Comparison of ENCODE assay signal across 7 cellular contexts in genomic region chr3:66220602-66221377, GRCh38. TPM values are rescaled to one million over a fixed set of nuclear protein-coding genes. Genes with fewer than 3 reads are reported as not detected.
DNase-seq lines count a peak whose midpoint lies in the region; ATAC-seq, FAIRE-seq and TF ChIP-seq lines count a peak whose summit lies in the region.

A gene with protein sequence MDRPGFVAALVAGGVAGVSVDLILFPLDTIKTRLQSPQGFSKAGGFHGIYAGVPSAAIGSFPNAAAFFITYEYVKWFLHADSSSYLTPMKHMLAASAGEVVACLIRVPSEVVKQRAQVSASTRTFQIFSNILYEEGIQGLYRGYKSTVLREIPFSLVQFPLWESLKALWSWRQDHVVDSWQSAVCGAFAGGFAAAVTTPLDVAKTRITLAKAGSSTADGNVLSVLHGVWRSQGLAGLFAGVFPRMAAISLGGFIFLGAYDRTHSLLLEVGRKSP (plus strand): TSS chr3:66221001. CDS start chr3:66221095, 94 bp downstream.

- no peak for TF ChIP-seq EP300 in sigmoid colon (IDR thresholded peaks at IDR 0.05)

- H3K4me3 ChIP-seq in body of pancreas = peak within 1 kb of the TSS; percentile 55 to 94
- H3K4me3 ChIP-seq in sigmoid colon = peak within 1 kb of the TSS; percentile 68 to 89 (median 80)

- H3K9me3 ChIP-seq in body of pancreas (no peaks in the 10 kb centered on the region), sigmoid colon (no peaks in the 10 kb centered on the region)

- intact Hi-C loops in body of pancreas (cut with DNase I) = no loop called here
- intact Hi-C loops in sigmoid colon (cut with DNase I) = loop anchor here (5.0 to 10.0 kb wide), 2 partner anchors 183 to 436 kb away; partner anchors contain the start of gene MAGI1

- H3K4me1 ChIP-seq in body of pancreas (peaks cover 14% of the 10 kb centered on the region), sigmoid colon (peaks cover 0 to 15% (median 8%) of the 10 kb centered on the region in 4 donors)

- 0% methylated on average over 44 to 56 of the region's 56 CpGs for WGBS in body of pancreas, 2 donors
- 0% methylated on average over 56 of the region's 56 CpGs for WGBS in sigmoid colon, 2 donors

- TF ChIP-seq CTCF in body of pancreas (IDR thresholded peaks at IDR 0.05) (peak in 5 of 7 experiments; percentile 8 to 28 (median 17)), sigmoid colon (IDR thresholded peaks at IDR 0.05) (no peak)

- ATAC-seq in GM18520 (IDR thresholded peaks at IDR 0.05; ENCODE audit: unreplicated experiment) = peak; percentile 98
- ATAC-seq in HG03064 (IDR thresholded peaks at IDR 0.05; ENCODE audit: low read depth, unreplicated experiment) = peak; percentile 100
- ATAC-seq in body of pancreas = peak; percentile 99

- TF ChIP-seq POLR2A in body of pancreas (IDR thresholded peaks at IDR 0.05) (peak; percentile 60 to 92 (median 86)), sigmoid colon (IDR thresholded peaks at IDR 0.05) (peak in 1 of 2 donors; percentile 13)

- peak; percentile 59 for DNase-seq in NCI-H2107 treated with DMSO at 0.1 percent for 48 hours (lab: John Stamatoyannopoulos, UW; ENCODE audit: unreplicated experiment)
- peak; percentile 96 to 98 (median 97) for DNase-seq in body of pancreas
- DNase-seq in iPS DF 19.7 (ENCODE audit: low read depth, low spot score) = peak; percentile 93
- peak; percentile 98 for DNase-seq in sigmoid colon

- no peaks in the 10 kb centered on the region for H3K27me3 ChIP-seq in body of pancreas
- no peaks in the 10 kb centered on the region for H3K27me3 ChIP-seq in sigmoid colon

- H3K36me3 ChIP-seq in body of pancreas (replicated peaks in 1 of 2; ENCODE audit: insufficient read depth in 1 of 2, low read depth in 2 of 2) (no peaks in the 10 kb centered on the region), sigmoid colon (peaks cover 0 to 7% (median 0%) of the 10 kb centered on the region in 4 donors)

- H3K27ac ChIP-seq in body of pancreas = peak within 1 kb of the TSS; percentile 48 to 89 (median 80)
- peak within 1 kb of the TSS; percentile 71 to 82 (median 76) for H3K27ac ChIP-seq in sigmoid colon

- FAIRE-seq in TTC549 (lab: Jason Lieb, UNC) = peak; percentile 43

RNA-seq across cellular contexts. Expression of the gene that starts here (rescaled TPM):
- total RNA-seq in body of pancreas (1 to 10 TPM; 8.6 to 9.2 TPM), sigmoid colon (10 to 100 TPM; 22.4 to 42.8 (median 28.9) TPM)
- 10 to 100 TPM; 17.8 to 20.0 (median 19.8) TPM for polyA plus RNA-seq in sigmoid colon

Comparison
In these comparisons a context has a peak if more than half of its experiments do, and no peak if none do; other contexts are left out.
1. Peak in every context shown above with its lines: DNase-seq, ATAC-seq, H3K4me3 ChIP-seq and H3K27ac ChIP-seq.
2. CTCF ChIP-seq: peak in body of pancreas (5 of 7); none in sigmoid colon (0 of 4).